In the genomic region with DNA sequence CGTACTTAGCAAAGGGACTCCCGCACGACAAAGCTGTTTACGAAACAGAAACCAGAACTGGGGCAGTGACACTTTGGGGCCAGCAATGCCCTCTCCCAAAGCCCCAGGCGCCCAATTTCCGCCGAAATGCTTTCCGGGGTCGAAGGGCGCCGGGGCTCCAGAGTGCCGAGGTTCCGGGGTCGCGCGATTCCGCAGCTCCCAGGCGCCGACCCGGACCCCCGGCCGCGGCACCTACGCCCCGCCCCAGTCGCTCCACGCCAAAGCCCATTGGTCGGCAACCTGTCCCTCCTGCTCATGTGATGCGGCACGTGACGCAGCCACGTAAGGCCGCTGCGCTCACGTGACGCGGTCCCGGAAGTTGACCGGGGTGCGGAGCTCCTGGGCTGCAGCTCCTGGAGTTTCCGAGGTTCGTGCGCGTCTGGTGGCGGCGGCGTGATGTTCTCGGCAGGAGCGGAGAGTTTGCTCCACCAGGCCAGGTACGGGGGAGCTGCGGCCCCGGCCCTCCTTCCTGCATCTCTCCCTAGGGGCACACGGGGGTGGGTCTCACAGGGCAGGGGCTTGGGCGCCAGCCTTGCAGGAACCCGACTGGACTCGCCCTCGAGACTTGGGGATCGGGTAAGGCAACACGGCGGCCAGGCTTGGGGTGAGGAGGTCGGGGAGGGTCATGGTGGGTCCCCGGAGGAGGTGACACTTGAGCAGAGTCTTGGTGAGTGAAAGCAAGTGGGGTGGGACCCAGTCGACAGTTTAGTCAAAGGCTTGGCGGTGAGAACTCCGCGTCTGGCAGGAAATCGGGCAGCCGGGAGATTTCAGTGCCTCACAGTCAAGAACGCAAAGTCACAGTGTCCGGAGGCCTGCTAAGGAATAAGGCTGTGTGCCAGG, we compare ENCODE assay signal across 8 cellular contexts. TPM values are rescaled to one million over a fixed set of nuclear protein-coding genes. Genes with fewer than 3 reads are reported as not detected.
DNase-seq lines count a peak whose midpoint lies in the region; ATAC-seq and TF ChIP-seq lines count a peak whose summit lies in the region.

A gene with protein sequence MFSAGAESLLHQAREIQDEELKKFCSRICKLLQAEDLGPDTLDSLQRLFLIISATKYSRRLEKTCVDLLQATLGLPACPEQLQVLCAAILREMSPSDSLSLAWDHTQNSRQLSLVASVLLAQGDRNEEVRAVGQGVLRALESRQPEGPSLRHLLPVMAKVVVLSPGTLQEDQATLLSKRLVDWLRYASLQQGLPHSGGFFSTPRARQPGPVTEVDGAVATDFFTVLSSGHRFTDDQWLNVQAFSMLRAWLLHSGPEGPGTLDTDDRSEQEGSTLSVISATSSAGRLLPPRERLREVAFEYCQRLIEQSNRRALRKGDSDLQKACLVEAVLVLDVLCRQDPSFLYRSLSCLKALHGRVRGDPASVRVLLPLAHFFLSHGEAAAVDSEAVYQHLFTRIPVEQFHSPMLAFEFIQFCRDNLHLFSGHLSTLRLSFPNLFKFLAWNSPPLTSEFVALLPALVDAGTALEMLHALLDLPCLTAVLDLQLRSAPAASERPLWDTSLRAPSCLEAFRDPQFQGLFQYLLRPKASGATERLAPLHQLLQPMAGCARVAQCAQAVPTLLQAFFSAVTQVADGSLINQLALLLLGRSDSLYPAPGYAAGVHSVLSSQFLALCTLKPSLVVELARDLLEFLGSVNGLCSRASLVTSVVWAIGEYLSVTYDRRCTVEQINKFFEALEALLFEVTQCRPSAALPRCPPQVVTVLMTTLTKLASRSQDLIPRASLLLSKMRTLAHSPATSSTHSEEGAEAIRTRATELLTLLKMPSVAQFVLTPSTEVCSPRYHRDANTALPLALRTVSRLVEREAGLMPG (plus strand): TSS at position 343 of the 879 bp plus-strand sequence. CDS start 93 bp downstream, at position 436.

- H3K27ac Mint-ChIP-seq in activated CD4-positive, alpha-beta T cell treated with anti-CD3 and anti-CD28 coated beads for 36 hours, result peak within 1 kb of the TSS; percentile 94
- peak within 1 kb of the TSS; percentile 99 for H3K27ac Mint-ChIP-seq in chondrocyte (ENCODE audit: unreplicated experiment)

- intact Hi-C loops in activated CD4-positive, alpha-beta T cell treated with anti-CD3 and anti-CD28 coated beads for 36 hours (cut with DNase I, micrococcal nuclease), result loop anchor here (1.0 to 2.0 kb wide), 8 partner anchors 17 to 415 kb away; a partner anchor contains a TSS

- H3K27me3 ChIP-seq in BE2C, result no peaks in the 10 kb centered on the region
- H3K27me3 ChIP-seq in kidney epithelial cell (ENCODE audit: control insufficient read depth, insufficient read depth, low read length), result no peaks in the 10 kb centered on the region

- H3K27me3 Mint-ChIP-seq in activated CD4-positive, alpha-beta T cell treated with anti-CD3 and anti-CD28 coated beads for 36 hours, result no peaks in the 10 kb centered on the region
- no peaks in the 10 kb centered on the region for H3K27me3 Mint-ChIP-seq in chondrocyte (ENCODE audit: low read depth)

- no peaks in the 10 kb centered on the region for H3K9me3 ChIP-seq in BE2C

- H3K4me3 ChIP-seq in BE2C (ENCODE audit: low read depth, low read length) (peak within 1 kb of the TSS; percentile 96), kidney epithelial cell (ENCODE audit: low read depth, low read length) (peak within 1 kb of the TSS; percentile 80)

- H3K36me3 ChIP-seq in BE2C, result peaks cover 2% of the 10 kb centered on the region; the same call in 1 of the 2 replicates
- H3K36me3 ChIP-seq in kidney epithelial cell (ENCODE audit: control insufficient read depth, insufficient read depth, low read length), result no peaks in the 10 kb centered on the region

- no peaks in the 10 kb centered on the region for H3K4me1 ChIP-seq in BE2C

- peak; percentile 87 for ATAC-seq in HG03439 (IDR thresholded peaks at IDR 0.05; ENCODE audit: unreplicated experiment)
- ATAC-seq in activated CD4-positive, alpha-beta T cell treated with anti-CD3 and anti-CD28 coated beads for 36 hours, result peak; percentile 94

- peaks cover 13% of the 10 kb centered on the region for H3K36me3 Mint-ChIP-seq in activated CD4-positive, alpha-beta T cell treated with anti-CD3 and anti-CD28 coated beads for 36 hours (ENCODE audit: low read depth)
- H3K36me3 Mint-ChIP-seq in chondrocyte (ENCODE audit: low read depth), result peaks cover 4% of the 10 kb centered on the region

- no peak for TF ChIP-seq CTCF in BE2C (IDR thresholded peaks at IDR 0.05; ENCODE audit: low read depth, low read length)
- peak; percentile 11 for TF ChIP-seq CTCF in chondrocyte (IDR thresholded peaks at IDR 0.05)
- no peak for TF ChIP-seq CTCF in kidney epithelial cell (IDR thresholded peaks at IDR 0.05; ENCODE audit: insufficient read depth, low read length, poor library complexity, severe bottlenecking)

- CTCF ChIA-PET in activated CD4-positive, alpha-beta T cell treated with anti-CD3 and anti-CD28 coated beads for 36 hours (lab: Charles Lee), result interaction anchor here (0.6 to 2.7 kb wide), 12 partner anchors 14 to 1738 kb away, joined by 3 to 19 read pairs (median 4); no protein-coding TSS in a partner anchor

- H3K4me3 Mint-ChIP-seq in activated CD4-positive, alpha-beta T cell treated with anti-CD3 and anti-CD28 coated beads for 36 hours, result peak within 1 kb of the TSS; percentile 99
- peak within 1 kb of the TSS; percentile 98 for H3K4me3 Mint-ChIP-seq in chondrocyte (ENCODE audit: unreplicated experiment)

- H3K9me3 Mint-ChIP-seq in activated CD4-positive, alpha-beta T cell treated with anti-CD3 and anti-CD28 coated beads for 36 hours (ENCODE audit: low read depth), result no peaks in the 10 kb centered on the region
- H3K9me3 Mint-ChIP-seq in chondrocyte (ENCODE audit: low read depth), result no peaks in the 10 kb centered on the region

- DNase-seq in BE2C (peak; percentile 97), GM19238 (ENCODE audit: insufficient read length, low spot score) (peak; percentile 99), NCI-H524 (lab: John Stamatoyannopoulos, UW) (peak; percentile 68 to 93), chondrocyte (ENCODE audit: low spot score) (peak; percentile 97), kidney epithelial cell (ENCODE audit: low read depth) (peak; percentile 89)
- peak; percentile 97 for DNase-seq in activated CD4-positive, alpha-beta T cell treated with anti-CD3 and anti-CD28 coated beads for 36 hours
- DNase-seq in stimulated activated CD4-positive, alpha-beta T cell treated with anti-CD3 and anti-CD28 coated beads, Interleukin-15, amount 100 ng/mL, for 24 hours, result peak; percentile 97

- H3K4me1 Mint-ChIP-seq in activated CD4-positive, alpha-beta T cell treated with anti-CD3 and anti-CD28 coated beads for 36 hours, result peaks cover 42% of the 10 kb centered on the region
- H3K4me1 Mint-ChIP-seq in chondrocyte (ENCODE audit: low read depth), result peaks cover 43% of the 10 kb centered on the region

- POLR2A ChIA-PET in activated CD4-positive, alpha-beta T cell treated with anti-CD3 and anti-CD28 coated beads for 36 hours (lab: Charles Lee), result interaction anchor here (0.6 to 1.5 kb wide), 9 partner anchors 9 to 647 kb away, joined by 3 to 10 read pairs (median 3); no protein-coding TSS in a partner anchor

RNA-seq across cellular contexts. Expression of the gene that starts here (rescaled TPM):
- 37.9 TPM for polyA plus RNA-seq in BE2C (2012; ENCODE audit: insufficient read depth, insufficient read length, low read depth)
- total RNA-seq in activated CD4-positive, alpha-beta T cell treated with anti-CD3 and anti-CD28 coated beads for 36 hours, result 10 to 100 TPM; 21.0 to 26.4 TPM
- total RNA-seq in chondrocyte, result 35.7 to 61.2 TPM (median 59.7 TPM) in 3 replicates
- total RNA-seq in kidney epithelial cell, result 71.2 and 85.6 TPM in 2 replicates

Comparison
In these comparisons a context has a peak if more than half of its experiments do, and no peak if none do; other contexts are left out.
1. Peak in every context shown above with its lines: DNase-seq, ATAC-seq and H3K4me3 ChIP-seq.